In genomic region chr6:47345761-47346160, GRCh38 we compare ENCODE assay signal across 20 cellular contexts.
"Had no signal": no experiment of that assay in that cellular context is flagged by ENCODE, and none has a peak within 500 bp of the region (broad histone marks: within the 10 kb centered on the region; RNA-seq: fewer than 3 reads in every experiment).

No MANE protein-coding gene starts in this region.

- H3K36me3 ChIP-seq: esophagus muscularis mucosa, gastroesophageal sphincter, heart left ventricle, left lung, lower lobe of right lung had no signal

- H3K27me3 ChIP-seq: dorsolateral prefrontal cortex, esophagus muscularis mucosa, heart left ventricle, hepatocyte, left lung had no signal

- H3K4me2 ChIP-seq: hepatocyte had no signal

- ATAC-seq: foreskin keratinocyte; gastroesophageal sphincter; heart left ventricle; left lung; left ventricle myocardium superior; lower lobe of right lung; naive thymus-derived CD4-positive, alpha-beta T cell had no signal

- H3K79me2 ChIP-seq: hepatocyte had no signal

- H3K9me3 ChIP-seq: esophagus muscularis mucosa, gastroesophageal sphincter, heart left ventricle, left lung, lower lobe of right lung had no signal

- H2AFZ ChIP-seq: hepatocyte had no signal

- H3K4me1 ChIP-seq: esophagus muscularis mucosa, foreskin keratinocyte, gastroesophageal sphincter, heart left ventricle, left lung, lower lobe of right lung had no signal

- DNase-seq: dermis blood vessel endothelial cell; dorsolateral prefrontal cortex; effector CD4-positive, alpha-beta T cell; effector memory CD4-positive, alpha-beta T cell; foreskin keratinocyte; heart left ventricle; hypothalamus; immature natural killer cell; islet precursor cell; kidney; kidney glomerular epithelial cell; left lung; left ventricle myocardium superior; lower lobe of right lung; mesenchymal stem cell; naive thymus-derived CD4-positive, alpha-beta T cell had no signal

- H3K27ac ChIP-seq: coronary artery, dorsolateral prefrontal cortex, esophagus muscularis mucosa, foreskin keratinocyte, gastroesophageal sphincter, heart left ventricle, hepatocyte, left lung, lower lobe of right lung had no signal

- H3K4me3 ChIP-seq: coronary artery, dorsolateral prefrontal cortex, esophagus muscularis mucosa, gastroesophageal sphincter, heart left ventricle, hepatocyte, left lung, lower lobe of right lung had no signal
